8 cellular contexts compared by ENCODE assay signal in the genomic region with DNA sequence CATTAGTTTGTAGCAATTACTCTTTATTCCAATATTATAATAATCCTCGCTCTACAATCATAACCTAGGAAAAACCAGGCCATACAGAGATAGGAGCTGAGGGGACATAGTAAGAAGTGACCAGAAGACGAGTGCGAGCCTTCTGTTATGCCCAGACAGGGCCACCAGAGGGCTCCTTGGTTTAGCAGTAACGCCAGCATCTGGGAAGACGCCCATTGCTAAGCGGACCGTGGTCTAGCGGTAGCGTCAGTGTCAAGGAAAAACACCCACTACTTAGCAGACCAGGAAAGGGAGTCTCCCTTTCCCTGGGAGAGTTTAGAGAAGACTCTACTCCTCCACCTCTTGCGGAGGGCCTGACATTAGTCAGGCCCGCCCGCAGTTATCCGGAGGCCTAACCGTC.
DNase-seq lines count a peak whose midpoint lies in the region; TF ChIP-seq lines count a peak whose summit lies in the region.
"Not testable (repeated sequence)": the region's sequence is repeated elsewhere in the genome, so short reads cannot be mapped to it uniquely, and the experiment has no call there.

No MANE protein-coding gene starts in this region.

- not testable (repeated sequence) for H3F3A ChIP-seq in SK-N-SH (replicated peaks; ENCODE audit: insufficient read depth)

- not testable (repeated sequence) for TF ChIP-seq EP300 in SK-N-SH (IDR thresholded peaks at IDR 0.05; ENCODE audit: borderline replicate concordance in 1 of 2, low read depth in 1 of 2, low read length in 1 of 2)

- peak; percentile 43 for DNase-seq in DMS 273 (lab: John Stamatoyannopoulos, UW; ENCODE audit: unreplicated experiment)
- not testable (repeated sequence) for DNase-seq in HFFc6; SK-N-SH; epithelial cell of proximal tubule (ENCODE audit: low read depth); type B pancreatic cell (ENCODE audit: extremely low spot score, unreplicated experiment)
- DNase-seq in NCI-H82 (lab: John Stamatoyannopoulos, UW): peak; percentile 33
- DNase-seq in activated naive CD8-positive, alpha-beta T cell treated with anti-CD3 and anti-CD28 coated beads for 36 hours: peak; percentile 0
- DNase-seq in mesendoderm: peak; percentile 13

- H3K4me3 ChIP-seq in SK-N-SH (ENCODE audit: low read depth in 2 of 2, low read length in 1 of 2); epithelial cell of proximal tubule (ENCODE audit: low read depth, low read length); mesendoderm (ENCODE audit: low read length): not testable (repeated sequence)

- not testable (repeated sequence) for H3K27me3 Mint-ChIP-seq in HFFc6 (ENCODE audit: insufficient read depth); activated naive CD8-positive, alpha-beta T cell treated with anti-CD3 and anti-CD28 coated beads for 36 hours; type B pancreatic cell

- peaks cover 22% of the 10 kb centered on the region for H3K4me1 Mint-ChIP-seq in HFFc6 (ENCODE audit: low read depth)
- not testable (repeated sequence) for H3K4me1 Mint-ChIP-seq in activated naive CD8-positive, alpha-beta T cell treated with anti-CD3 and anti-CD28 coated beads for 36 hours; type B pancreatic cell (ENCODE audit: unreplicated experiment)

- not testable (repeated sequence) for H3K4me3 Mint-ChIP-seq in HFFc6; activated naive CD8-positive, alpha-beta T cell treated with anti-CD3 and anti-CD28 coated beads for 36 hours; type B pancreatic cell

- not testable (repeated sequence) for H3K4me2 ChIP-seq in SK-N-SH; mesendoderm (ENCODE audit: low read length)

- H2AK5ac ChIP-seq in mesendoderm (ENCODE audit: low read length): not testable (repeated sequence)

- H3K23ac ChIP-seq in mesendoderm (ENCODE audit: low read length): not testable (repeated sequence)

- not testable (repeated sequence) for H3K9ac ChIP-seq in SK-N-SH; mesendoderm (ENCODE audit: low read length)

- H3K9me2 ChIP-seq in SK-N-SH: not testable (repeated sequence)

- not testable (repeated sequence) for H3K79me1 ChIP-seq in mesendoderm (ENCODE audit: low read length)

- peak; percentile 9; the same call in 1 of the 2 replicates for TF ChIP-seq RAD21 in SK-N-SH (IDR thresholded peaks at IDR 0.05; ENCODE audit: low read length)

- not testable (repeated sequence) for H4K5ac ChIP-seq in mesendoderm (ENCODE audit: low read length)

- not testable (repeated sequence) for H3K9me3 Mint-ChIP-seq in HFFc6; activated naive CD8-positive, alpha-beta T cell treated with anti-CD3 and anti-CD28 coated beads for 36 hours; type B pancreatic cell

- not testable (repeated sequence) for H3K27ac ChIP-seq in SK-N-SH (ENCODE audit: low read depth in 2 of 2, low read length in 1 of 2); mesendoderm (ENCODE audit: low read depth, low read length)

- H2BK120ac ChIP-seq in mesendoderm (ENCODE audit: low read depth, low read length): not testable (repeated sequence)

- H3K56ac ChIP-seq in mesendoderm (ENCODE audit: low read length): not testable (repeated sequence)

- CTCF ChIA-PET in SK-N-SH (lab: Yijun Ruan, JAX): interaction anchor here (1.1 kb wide), 1 partner anchor 9 kb away, joined by 3 read pairs; no protein-coding TSS in a partner anchor

- 83% methylated on average over 14 of the region's 14 CpGs for WGBS in SK-N-SH (ENCODE audit: low lambda C conversion rate)
- WGBS in mesendoderm (ENCODE audit: extremely low coverage, insufficient coverage, low lambda C conversion rate): no CpG with 5 or more reads among the region's 14 CpGs

- not testable (repeated sequence) for H2AFZ ChIP-seq in SK-N-SH (ENCODE audit: low read depth)

- H3K9me3 ChIP-seq in SK-N-SH: not testable (repeated sequence)

- not testable (repeated sequence) for H4K20me1 ChIP-seq in SK-N-SH (ENCODE audit: insufficient read depth)

- H2BK5ac ChIP-seq in mesendoderm (ENCODE audit: low read length): not testable (repeated sequence)

- not testable (repeated sequence) for H3K27ac Mint-ChIP-seq in HFFc6; activated naive CD8-positive, alpha-beta T cell treated with anti-CD3 and anti-CD28 coated beads for 36 hours; type B pancreatic cell

- POLR2A ChIA-PET in SK-N-SH (lab: Yijun Ruan, JAX): not testable (repeated sequence)

- not testable (repeated sequence) for H2BK15ac ChIP-seq in mesendoderm (replicated peaks; ENCODE audit: low read depth)

- not testable (repeated sequence) for H3K79me2 ChIP-seq in SK-N-SH (ENCODE audit: insufficient read depth); mesendoderm (ENCODE audit: control insufficient read depth, insufficient read depth, low read length)

- TF ChIP-seq CTCF in HFFc6 (IDR thresholded peaks at IDR 0.05) (peak; percentile 67), SK-N-SH (IDR thresholded peaks at IDR 0.05) (peak; percentile 45), epithelial cell of proximal tubule (conservative IDR thresholded peaks at IDR 0.05; ENCODE audit: low read depth, low read length) (peak; percentile 28), type B pancreatic cell (conservative IDR thresholded peaks at IDR 0.05) (peak; percentile 30)

- H3K4me1 ChIP-seq in SK-N-SH (ENCODE audit: control insufficient read depth in 1 of 2, insufficient read depth in 2 of 2, low read depth in 1 of 2, low read length in 1 of 2); mesendoderm (ENCODE audit: control insufficient read depth, low read depth, low read length): not testable (repeated sequence)

- H3K36me3 ChIP-seq in SK-N-SH (replicated peaks in 1 of 2; ENCODE audit: control insufficient read depth in 1 of 2, insufficient read depth in 2 of 2, low read length in 1 of 2); mesendoderm (ENCODE audit: control insufficient read depth, insufficient read depth, low read length): not testable (repeated sequence)

- not testable (repeated sequence) for H3K4ac ChIP-seq in mesendoderm (ENCODE audit: low read depth, low read length)

- H3K36me3 Mint-ChIP-seq in HFFc6 (ENCODE audit: low read depth); activated naive CD8-positive, alpha-beta T cell treated with anti-CD3 and anti-CD28 coated beads for 36 hours; type B pancreatic cell: not testable (repeated sequence)

- H3K27me3 ChIP-seq in SK-N-SH (ENCODE audit: insufficient read depth); mesendoderm (ENCODE audit: insufficient read depth, low read length, poor library complexity): not testable (repeated sequence)

- not testable (repeated sequence) for H4K8ac ChIP-seq in mesendoderm (ENCODE audit: low read depth, low read length)

- not testable (repeated sequence) for H3K18ac ChIP-seq in mesendoderm (ENCODE audit: low read length)
